26 cellular contexts compared by ENCODE assay signal in genomic region chr1:13926556-13926955, GRCh38.
"Had no signal": no experiment of that assay in that cellular context is flagged by ENCODE, and none has a peak within 500 bp of the region (broad histone marks: within the 10 kb centered on the region; RNA-seq: fewer than 3 reads in every experiment).

No MANE protein-coding gene starts in this region.

- H3K36me3 ChIP-seq: neutrophil, pancreas, prostate gland, right lobe of liver, sigmoid colon, stomach, thoracic aorta, thyroid gland, tibial nerve, upper lobe of left lung, vagina had no signal

- ATAC-seq: naive thymus-derived CD4-positive, alpha-beta T cell; natural killer cell; pancreas; right cardiac atrium; right lobe of liver; stimulated activated effector memory CD8-positive, alpha-beta T cell treated with anti-CD3 and anti-CD28 coated beads, Interleukin-12 subunit alpha, Interleukin-12 subunit beta, amount 100 ng/mL, for 72 hours; stimulated activated naive B cell treated with anti-CD40 and anti-IgM and Interleukin-4, amounts not matched to agents 10 μg/mL and 1 μg/mL and 100 μg/mL, for 72 hours had no signal

- H3K4me1 ChIP-seq: pancreas, prostate gland, right lobe of liver, sigmoid colon, stomach, thyroid gland, tibial nerve, upper lobe of left lung, vagina had no signal

- H3K4me3 Mint-ChIP-seq: naive thymus-derived CD4-positive, alpha-beta T cell; natural killer cell; nephron; neural crest cell; stimulated activated effector memory CD8-positive, alpha-beta T cell treated with anti-CD3 and anti-CD28 coated beads, Interleukin-12 subunit alpha, Interleukin-12 subunit beta, amount 100 ng/mL, for 72 hours; stimulated activated naive B cell treated with anti-CD40 and anti-IgM and Interleukin-4, amounts not matched to agents 10 μg/mL and 1 μg/mL and 100 μg/mL, for 72 hours; stimulated activated naive CD8-positive, alpha-beta T cell treated with anti-CD3 and anti-CD28 coated beads, Interleukin-15, Interleukin-2, amounts not matched to agents 100 ng/mL and 50 ng/mL, for 24 hours had no signal

- H3K27me3 ChIP-seq: pancreas, right lobe of liver, sigmoid colon, stomach, thyroid gland, tibial nerve, upper lobe of left lung, vagina had no signal

- H3K4me3 ChIP-seq: pancreas, prostate gland, right lobe of liver, sigmoid colon, stomach, thoracic aorta, thyroid gland, tibial nerve, upper lobe of left lung, vagina had no signal

- H3K9me3 Mint-ChIP-seq: naive thymus-derived CD4-positive, alpha-beta T cell; natural killer cell; nephron; neural crest cell; stimulated activated effector memory CD8-positive, alpha-beta T cell treated with anti-CD3 and anti-CD28 coated beads, Interleukin-12 subunit alpha, Interleukin-12 subunit beta, amount 100 ng/mL, for 72 hours; stimulated activated naive B cell treated with anti-CD40 and anti-IgM and Interleukin-4, amounts not matched to agents 10 μg/mL and 1 μg/mL and 100 μg/mL, for 72 hours; stimulated activated naive CD8-positive, alpha-beta T cell treated with anti-CD3 and anti-CD28 coated beads, Interleukin-15, Interleukin-2, amounts not matched to agents 100 ng/mL and 50 ng/mL, for 24 hours had no signal

- DNase-seq: naive thymus-derived CD4-positive, alpha-beta T cell; natural killer cell; pancreas; right cardiac atrium; right lobe of liver; sigmoid colon; small intestine; stimulated activated CD4-positive, alpha-beta T cell treated with anti-CD3 and anti-CD28 coated beads, Interleukin-15, amount 100 ng/mL, for 24 hours; stimulated activated CD4-positive, alpha-beta T cell treated with anti-CD3 and anti-CD28 coated beads, Interleukin-2, amount 100 ng/mL, for 24 hours; stimulated activated CD4-positive, alpha-beta T cell treated with anti-CD3 and anti-CD28 coated beads, Interleukin-2, amount 100 ng/mL, for 48 hours; stimulated activated CD4-positive, alpha-beta T cell treated with anti-CD3 and anti-CD28 coated beads, Interleukin-4, amount 100 ng/mL, for 24 hours; stimulated activated naive B cell treated with anti-CD40 and anti-IgM and Interleukin-4, amounts not matched to agents 10 μg/mL and 1 μg/mL and 100 μg/mL, for 72 hours; stimulated activated naive CD4-positive, alpha-beta T cell treated with Interleukin-2 at 50 U/mL for 16 hours; stomach; thyroid gland; trophoblast cell; upper lobe of left lung had no signal

- H3K36me3 Mint-ChIP-seq: naive thymus-derived CD4-positive, alpha-beta T cell; natural killer cell; stimulated activated effector memory CD8-positive, alpha-beta T cell treated with anti-CD3 and anti-CD28 coated beads, Interleukin-12 subunit alpha, Interleukin-12 subunit beta, amount 100 ng/mL, for 72 hours; stimulated activated naive B cell treated with anti-CD40 and anti-IgM and Interleukin-4, amounts not matched to agents 10 μg/mL and 1 μg/mL and 100 μg/mL, for 72 hours had no signal

- H3K4me1 Mint-ChIP-seq: naive thymus-derived CD4-positive, alpha-beta T cell; natural killer cell; nephron; stimulated activated effector memory CD8-positive, alpha-beta T cell treated with anti-CD3 and anti-CD28 coated beads, Interleukin-12 subunit alpha, Interleukin-12 subunit beta, amount 100 ng/mL, for 72 hours; stimulated activated naive B cell treated with anti-CD40 and anti-IgM and Interleukin-4, amounts not matched to agents 10 μg/mL and 1 μg/mL and 100 μg/mL, for 72 hours had no signal

- H3K27ac Mint-ChIP-seq: naive thymus-derived CD4-positive, alpha-beta T cell; natural killer cell; nephron; stimulated activated effector memory CD8-positive, alpha-beta T cell treated with anti-CD3 and anti-CD28 coated beads, Interleukin-12 subunit alpha, Interleukin-12 subunit beta, amount 100 ng/mL, for 72 hours; stimulated activated naive B cell treated with anti-CD40 and anti-IgM and Interleukin-4, amounts not matched to agents 10 μg/mL and 1 μg/mL and 100 μg/mL, for 72 hours; stimulated activated naive CD8-positive, alpha-beta T cell treated with anti-CD3 and anti-CD28 coated beads, Interleukin-15, Interleukin-2, amounts not matched to agents 100 ng/mL and 50 ng/mL, for 24 hours had no signal

- H3K27ac ChIP-seq: neutrophil, pancreas, prostate gland, right lobe of liver, sigmoid colon, stomach, thoracic aorta, thyroid gland, tibial nerve, upper lobe of left lung, vagina had no signal

- H3K9me3 ChIP-seq: neutrophil, pancreas, prostate gland, right lobe of liver, sigmoid colon, stomach, thoracic aorta, thyroid gland, tibial nerve, upper lobe of left lung, vagina had no signal
